In the genomic region with DNA sequence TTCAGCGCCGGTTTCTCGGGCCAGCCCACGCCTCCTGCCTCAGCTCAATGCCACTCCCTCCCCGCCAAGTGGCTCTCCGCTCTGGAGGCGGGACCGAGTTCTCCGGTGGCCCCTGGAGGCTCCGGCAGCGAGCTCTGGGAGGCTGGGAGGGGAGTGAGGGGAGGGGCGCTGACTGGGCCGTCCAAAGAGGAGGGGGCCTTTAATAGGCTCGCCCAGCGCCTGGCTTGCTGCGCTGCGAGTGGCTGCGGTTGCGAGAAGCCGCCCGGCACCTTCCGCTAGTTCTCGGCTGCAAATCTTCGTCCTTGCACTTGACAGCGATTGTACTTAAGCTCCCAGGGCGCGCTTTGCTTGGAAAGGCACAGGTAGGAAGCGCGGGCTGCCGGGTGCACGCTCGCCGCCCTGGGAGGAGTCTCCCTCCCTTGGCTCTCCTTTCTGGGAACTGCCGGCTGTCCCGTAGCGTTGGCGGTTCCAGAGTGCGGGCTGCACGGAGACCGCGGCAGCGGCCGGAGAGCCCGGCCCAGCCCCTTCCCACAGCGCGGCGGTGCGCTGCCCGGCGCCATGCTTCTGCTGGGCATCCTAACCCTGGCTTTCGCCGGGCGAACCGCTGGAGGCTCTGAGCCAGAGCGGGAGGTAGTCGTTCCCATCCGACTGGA, we compare ENCODE assay signal across 8 cellular contexts. TPM values are rescaled to one million over a fixed set of nuclear protein-coding genes. Genes with fewer than 3 reads are reported as not detected.
DNase-seq lines count a peak whose midpoint lies in the region; ATAC-seq and TF ChIP-seq lines count a peak whose summit lies in the region.

A gene with protein sequence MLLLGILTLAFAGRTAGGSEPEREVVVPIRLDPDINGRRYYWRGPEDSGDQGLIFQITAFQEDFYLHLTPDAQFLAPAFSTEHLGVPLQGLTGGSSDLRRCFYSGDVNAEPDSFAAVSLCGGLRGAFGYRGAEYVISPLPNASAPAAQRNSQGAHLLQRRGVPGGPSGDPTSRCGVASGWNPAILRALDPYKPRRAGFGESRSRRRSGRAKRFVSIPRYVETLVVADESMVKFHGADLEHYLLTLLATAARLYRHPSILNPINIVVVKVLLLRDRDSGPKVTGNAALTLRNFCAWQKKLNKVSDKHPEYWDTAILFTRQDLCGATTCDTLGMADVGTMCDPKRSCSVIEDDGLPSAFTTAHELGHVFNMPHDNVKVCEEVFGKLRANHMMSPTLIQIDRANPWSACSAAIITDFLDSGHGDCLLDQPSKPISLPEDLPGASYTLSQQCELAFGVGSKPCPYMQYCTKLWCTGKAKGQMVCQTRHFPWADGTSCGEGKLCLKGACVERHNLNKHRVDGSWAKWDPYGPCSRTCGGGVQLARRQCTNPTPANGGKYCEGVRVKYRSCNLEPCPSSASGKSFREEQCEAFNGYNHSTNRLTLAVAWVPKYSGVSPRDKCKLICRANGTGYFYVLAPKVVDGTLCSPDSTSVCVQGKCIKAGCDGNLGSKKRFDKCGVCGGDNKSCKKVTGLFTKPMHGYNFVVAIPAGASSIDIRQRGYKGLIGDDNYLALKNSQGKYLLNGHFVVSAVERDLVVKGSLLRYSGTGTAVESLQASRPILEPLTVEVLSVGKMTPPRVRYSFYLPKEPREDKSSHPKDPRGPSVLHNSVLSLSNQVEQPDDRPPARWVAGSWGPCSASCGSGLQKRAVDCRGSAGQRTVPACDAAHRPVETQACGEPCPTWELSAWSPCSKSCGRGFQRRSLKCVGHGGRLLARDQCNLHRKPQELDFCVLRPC (plus strand): TSS at position 230 of the 653 bp plus-strand sequence. CDS start 329 bp downstream, at position 559.

- WGBS in GM23248 (ENCODE audit: low coverage in 1 of 2, low lambda C conversion rate in 2 of 2, missing lambda C conversion rate in 2 of 2), 2 experiments: 1% methylated on average over 48 to 52 of the region's 57 CpGs
- under 1% methylated on average over 46 of the region's 57 CpGs for WGBS in prostate gland

- H3F3A ChIP-seq in GM23248 (ENCODE audit: insufficient read depth): peaks cover 12% of the 10 kb centered on the region

- no peak for TF ChIP-seq CTCF in AG10803 (conservative IDR thresholded peaks at IDR 0.05; ENCODE audit: low read length)
- TF ChIP-seq CTCF in prostate gland (IDR thresholded peaks at IDR 0.05): peak in 1 of 4 experiments; percentile 4

- no peaks in the 10 kb centered on the region for H3K79me2 ChIP-seq in GM23248 (ENCODE audit: insufficient read depth)

- in situ Hi-C loops in GM23248 (cut with MboI): loop anchor here (10.0 kb wide), 1 partner anchor 386 kb away; no protein-coding TSS in a partner anchor

- H3K4me1 ChIP-seq in GM23248 (ENCODE audit: insufficient read depth): peaks cover 6% of the 10 kb centered on the region; the same call in 1 of the 2 replicates
- peaks cover 35% of the 10 kb centered on the region for H3K4me1 ChIP-seq in adipocyte (ENCODE audit: control insufficient read depth, insufficient read depth, low read length)
- peaks cover 6% of the 10 kb centered on the region for H3K4me1 ChIP-seq in prostate gland (replicated peaks)

- no peaks in the 10 kb centered on the region for H3K36me3 ChIP-seq in GM23248 (ENCODE audit: low read depth)
- no peaks in the 10 kb centered on the region for H3K36me3 ChIP-seq in adipocyte (ENCODE audit: control insufficient read depth, insufficient read depth, low read length, severe bottlenecking)
- no peaks in the 10 kb centered on the region for H3K36me3 ChIP-seq in prostate gland

- H3K4me3 ChIP-seq in AG10803 (ENCODE audit: low read length) (peak within 1 kb of the TSS; percentile 66), GM23248 (peak within 1 kb of the TSS; percentile 82), adipocyte (ENCODE audit: low read length) (peak within 1 kb of the TSS; percentile 87), prostate gland (peak within 1 kb of the TSS; percentile 30 to 41)

- H3K27me3 ChIP-seq in GM23248 (replicated peaks; ENCODE audit: insufficient read depth) (no peaks in the 10 kb centered on the region), adipocyte (replicated peaks; ENCODE audit: control insufficient read depth, insufficient read depth, low read length) (no peaks in the 10 kb centered on the region), prostate gland (replicated peaks; ENCODE audit: insufficient read depth) (no peaks in the 10 kb centered on the region)

- intact Hi-C loops in left ventricle myocardium superior (cut with micrococcal nuclease): no loop called here
- intact Hi-C loops in prostate gland (cut with DNase I): loop anchor here (5.0 kb wide), 1 partner anchor 174 kb away; no protein-coding TSS in a partner anchor

- H3K4me2 ChIP-seq in GM23248 (ENCODE audit: unreplicated experiment): peak within 1 kb of the TSS; percentile 89

- H4K20me1 ChIP-seq in GM23248 (ENCODE audit: insufficient read depth): no peaks in the 10 kb centered on the region

- DNase-seq in AG10803 (ENCODE audit: low read depth): peak; percentile 60
- peak; percentile 83 for DNase-seq in GM23248
- DNase-seq in NCI-H524 (lab: John Stamatoyannopoulos, UW): peak; percentile 84 to 89
- DNase-seq in adipocyte (ENCODE audit: low read depth): peak; percentile 97
- peak; percentile 93 for DNase-seq in left ventricle myocardium superior
- peak; percentile 63 for DNase-seq in prostate gland (ENCODE audit: low spot score)
- DNase-seq in HuH-7 (ENCODE audit: low spot score): no peak
- no peak for DNase-seq in cerebellum (ENCODE audit: low spot score)

- H3K9me2 ChIP-seq in GM23248 (ENCODE audit: insufficient read depth): no peaks in the 10 kb centered on the region

- H2AFZ ChIP-seq in GM23248: peak within 1 kb of the TSS; percentile 88

- peak; percentile 30 for TF ChIP-seq POLR2A in prostate gland (IDR thresholded peaks at IDR 0.05)

- H3K27ac ChIP-seq in GM23248: no peak within 1 kb of the TSS
- H3K27ac ChIP-seq in prostate gland: peak within 1 kb of the TSS; percentile 23 to 55

- H3K9me3 ChIP-seq in GM23248 (ENCODE audit: low read depth): no peaks in the 10 kb centered on the region
- H3K9me3 ChIP-seq in adipocyte (ENCODE audit: control insufficient read depth, low read length): no peaks in the 10 kb centered on the region
- H3K9me3 ChIP-seq in prostate gland: no peaks in the 10 kb centered on the region

- peak; percentile 80 for ATAC-seq in left ventricle myocardium superior

- H3K9ac ChIP-seq in GM23248 (peak within 1 kb of the TSS; percentile 31), adipocyte (ENCODE audit: low read length) (peak within 1 kb of the TSS; percentile 93)

RNA-seq across cellular contexts. Expression of the gene that starts here (rescaled TPM):
- total RNA-seq in GM23248 (2014; rRNA removed; shearing (Covaris generic)): 0.97 and 1.3 TPM in 2 replicates
- 0.09 TPM in 2 replicates for polyA plus RNA-seq in GM23248 (2016; fragmentation: Nextera tagmentation; extraction: Ambion mirVana)
- total RNA-seq in left ventricle myocardium superior (34.4 TPM), prostate gland (1 to 10 TPM in 1 of 2 donors, under 1 TPM in 1; 0.59 to 1.5 TPM), cerebellum (7.3 TPM)

Comparison
In these comparisons a context has a peak if more than half of its experiments do, and no peak if none do; other contexts are left out.
1. DNase-seq: peak in AG10803 (single experiment), GM23248 (single experiment), NCI-H524 (2 of 2), adipocyte (single experiment), left ventricle myocardium superior (single experiment) and prostate gland (single experiment); none in HuH-7 (single experiment) and cerebellum (single experiment).
2. H3K4me3 ChIP-seq: peak in every context shown above with its lines; median percentile 87 in adipocyte; 82 in GM23248; 66 in AG10803; 36 in prostate gland.